Comparison of ENCODE assay signal across 17 cellular contexts in the genomic region with DNA sequence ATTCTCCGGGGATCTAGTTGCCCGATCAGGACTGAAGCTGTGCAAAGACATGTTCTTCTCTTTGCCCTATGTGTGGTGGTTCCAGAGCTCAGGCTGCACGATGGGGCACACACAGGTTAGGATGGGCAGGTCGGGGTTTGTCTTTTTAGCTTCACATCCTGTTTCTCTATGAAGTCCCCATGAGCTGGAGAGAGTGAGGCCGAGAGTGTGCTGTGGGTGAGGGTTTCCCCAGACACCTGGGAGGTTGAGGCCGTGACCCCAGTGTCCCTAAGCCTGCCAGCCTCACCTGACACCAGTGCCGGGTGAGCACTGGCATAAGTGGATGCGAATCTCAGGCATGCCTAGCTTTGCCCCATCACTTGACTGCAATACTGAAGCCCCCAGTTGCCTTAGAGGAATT. TPM values are rescaled to one million over a fixed set of nuclear protein-coding genes. Genes with fewer than 3 reads are reported as not detected.
DNase-seq lines count a peak whose midpoint lies in the region; ATAC-seq, FAIRE-seq and TF ChIP-seq lines count a peak whose summit lies in the region.
"Had no signal": no experiment of that assay in that cellular context is flagged by ENCODE, and none has a peak within 500 bp of the region (broad histone marks: within the 10 kb centered on the region; RNA-seq: fewer than 3 reads in every experiment).

No MANE protein-coding gene starts in this region.

- H3K4me3 Mint-ChIP-seq in progenitor cell of endocrine pancreas (ENCODE audit: low read depth): no peak overlapping the region
- H3K4me3 Mint-ChIP-seq: activated naive CD4-positive, alpha-beta T cell treated with anti-CD3 and anti-CD28 coated beads, Interleukin-2, amount 50 U/mL, for 24 hours had no signal

- no peaks in the 10 kb centered on the region for H3K36me3 Mint-ChIP-seq in progenitor cell of endocrine pancreas (ENCODE audit: insufficient read depth)
- H3K36me3 Mint-ChIP-seq: activated naive CD4-positive, alpha-beta T cell treated with anti-CD3 and anti-CD28 coated beads, Interleukin-2, amount 50 U/mL, for 24 hours had no signal

- H3K4me1 Mint-ChIP-seq in progenitor cell of endocrine pancreas (ENCODE audit: low read depth): no peaks in the 10 kb centered on the region
- H3K4me1 Mint-ChIP-seq: activated naive CD4-positive, alpha-beta T cell treated with anti-CD3 and anti-CD28 coated beads, Interleukin-2, amount 50 U/mL, for 24 hours had no signal

- ATAC-seq in GM19025 (IDR thresholded peaks at IDR 0.05; ENCODE audit: low read depth, unreplicated experiment) (peak; percentile 85), GM21717 (IDR thresholded peaks at IDR 0.05; ENCODE audit: unreplicated experiment) (peak; percentile 83), HG03108 (IDR thresholded peaks at IDR 0.05; ENCODE audit: unreplicated experiment) (peak; percentile 78)

- H3K27ac Mint-ChIP-seq in progenitor cell of endocrine pancreas: no peak overlapping the region
- H3K27ac Mint-ChIP-seq: activated naive CD4-positive, alpha-beta T cell treated with anti-CD3 and anti-CD28 coated beads, Interleukin-2, amount 50 U/mL, for 24 hours had no signal

- peak overlapping the region; percentile 3; the same call in 1 of the 2 replicates for H3K27ac ChIP-seq in C4-2B
- H3K27ac ChIP-seq: cardiac muscle cell had no signal

- no peak for TF ChIP-seq CTCF in C4-2B (conservative IDR thresholded peaks at IDR 0.05)
- TF ChIP-seq CTCF in D721Med (IDR thresholded peaks at IDR 0.05; ENCODE audit: insufficient read depth, missing control alignments): no peak
- TF ChIP-seq CTCF in progenitor cell of endocrine pancreas (IDR thresholded peaks at IDR 0.05; ENCODE audit: unreplicated experiment): no peak

- no peaks in the 10 kb centered on the region for H3K9me3 Mint-ChIP-seq in progenitor cell of endocrine pancreas (ENCODE audit: low read depth)

- H3K27me3 Mint-ChIP-seq in progenitor cell of endocrine pancreas: peaks cover 3% of the 10 kb centered on the region

- no peak for FAIRE-seq in D721Med (lab: Jason Lieb, UNC)
- FAIRE-seq: H1, HTR-8/SVneo, urothelium cell line had no signal

- DNase-seq in D341Med (ENCODE audit: low spot score) (no peak), D721Med (ENCODE audit: insufficient read length, low spot score) (no peak), progenitor cell of endocrine pancreas (ENCODE audit: low spot score, unreplicated experiment) (no peak)
- no peak for DNase-seq in activated CD4-positive, alpha-beta T cell treated with anti-CD3 and anti-CD28 coated beads for 48 hours
- DNase-seq: Caco-2, glutamatergic neuron, kidney glomerular epithelial cell, NCI-H2171 had no signal

RNA-seq across cellular contexts. Expression of a gene that starts 32.9 kb away (rescaled TPM):
- 0.57 and 1.6 TPM in 2 replicates for total RNA-seq in progenitor cell of endocrine pancreas
- total RNA-seq: cardiac muscle cell, H1 had no signal
